ENCODE assay signal across 3 cellular contexts in the genomic region with DNA sequence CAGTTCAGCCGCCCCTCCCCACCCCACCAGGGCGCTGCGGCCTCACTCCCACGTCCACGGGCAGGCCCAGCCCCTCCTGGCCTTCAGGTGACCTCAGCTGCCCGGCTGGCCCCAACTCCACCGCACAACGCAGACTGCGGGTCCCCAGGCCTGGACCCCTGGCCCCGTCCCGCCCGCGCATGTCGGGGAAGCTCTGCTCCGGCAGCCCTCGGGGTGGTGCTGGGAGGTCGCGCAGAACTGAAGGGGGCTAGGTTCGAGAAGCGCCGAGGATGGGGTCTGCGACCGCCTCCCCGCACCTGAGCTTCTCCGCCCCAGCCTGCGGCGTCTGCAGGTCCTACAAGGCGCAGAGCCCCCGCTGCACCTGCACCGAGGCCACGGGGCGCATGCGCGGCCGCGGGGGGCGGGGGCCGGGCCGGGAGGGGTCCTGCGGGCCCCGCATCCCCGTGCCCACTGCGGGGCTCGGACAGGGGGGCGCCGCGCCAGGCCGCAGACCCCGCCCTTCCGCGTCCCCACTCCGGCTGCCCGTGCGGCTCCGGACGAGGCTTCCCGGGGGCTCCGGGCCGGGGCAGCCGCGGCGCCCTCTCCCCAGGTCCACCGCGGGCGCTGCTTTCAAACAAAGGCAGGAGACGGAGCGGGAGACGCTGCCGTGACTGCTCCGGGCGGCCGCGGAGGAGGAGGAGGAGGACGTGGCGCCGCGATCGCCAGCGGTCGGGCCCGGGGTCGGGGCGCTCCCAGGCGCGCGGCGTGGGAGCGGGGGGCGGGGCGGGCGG.
TF ChIP-seq lines count a peak whose summit lies in the region.

No MANE protein-coding gene starts in this region.

TF ChIP-seq in A549, 52 proteins besides CTCF, POLR2A, EP300 and RAD21:
- TF ChIP-seq JUNB (IDR thresholded peaks at IDR 0.05) (no peak), MAX (IDR thresholded peaks at IDR 0.05) (0 out of 2 replicates have a peak, but pooled peaks have one; percentile 1)

TF ChIP-seq in HEK293T, 16 proteins besides CTCF, POLR2A, EP300 and RAD21:
- TF ChIP-seq ELF4 (IDR thresholded peaks at IDR 0.05), result no peak
- TF ChIP-seq LEF1 (IDR thresholded peaks at IDR 0.05; ENCODE audit: borderline replicate concordance), result no peak
- TF ChIP-seq FOXA1 (IDR thresholded peaks at IDR 0.05), result no peak
- TF ChIP-seq BHLHE40 (IDR thresholded peaks at IDR 0.05; ENCODE audit: borderline replicate concordance), result no peak
- TF ChIP-seq L3MBTL2 (conservative IDR thresholded peaks at IDR 0.05), result no peak
- TF ChIP-seq FOXK2 (IDR thresholded peaks at IDR 0.05), result no peak
- TF ChIP-seq, protein P1, sequence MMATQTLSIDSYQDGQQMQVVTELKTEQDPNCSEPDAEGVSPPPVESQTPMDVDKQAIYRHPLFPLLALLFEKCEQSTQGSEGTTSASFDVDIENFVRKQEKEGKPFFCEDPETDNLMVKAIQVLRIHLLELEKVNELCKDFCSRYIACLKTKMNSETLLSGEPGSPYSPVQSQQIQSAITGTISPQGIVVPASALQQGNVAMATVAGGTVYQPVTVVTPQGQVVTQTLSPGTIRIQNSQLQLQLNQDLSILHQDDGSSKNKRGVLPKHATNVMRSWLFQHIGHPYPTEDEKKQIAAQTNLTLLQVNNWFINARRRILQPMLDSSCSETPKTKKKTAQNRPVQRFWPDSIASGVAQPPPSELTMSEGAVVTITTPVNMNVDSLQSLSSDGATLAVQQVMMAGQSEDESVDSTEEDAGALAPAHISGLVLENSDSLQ (IDR thresholded peaks at IDR 0.05), result no peak
- no peak for TF ChIP-seq TARDBP (IDR thresholded peaks at IDR 0.05)
- no peak for TF ChIP-seq ZNF384 (IDR thresholded peaks at IDR 0.05)
- TF ChIP-seq HDGF (IDR thresholded peaks at IDR 0.05; ENCODE audit: borderline replicate concordance), result no peak
- TF ChIP-seq CTBP1 (IDR thresholded peaks at IDR 0.05; ENCODE audit: borderline replicate concordance), result no peak
- TF ChIP-seq FOXM1 (IDR thresholded peaks at IDR 0.05; ENCODE audit: borderline replicate concordance), result no peak
- no peak for TF ChIP-seq SUZ12 (IDR thresholded peaks at IDR 0.05)
- no peak for TF ChIP-seq ARNT (IDR thresholded peaks at IDR 0.05)
- no peak for TF ChIP-seq SP1 (IDR thresholded peaks at IDR 0.05)
- no peak for TF ChIP-seq NFRKB (IDR thresholded peaks at IDR 0.05)

TF ChIP-seq in K562, 482 proteins besides CTCF, POLR2A, EP300 and RAD21:
- 0 out of 2 replicates have a peak, but pooled peaks have one; percentile 38 for TF ChIP-seq RBM14 (IDR thresholded peaks at IDR 0.05; ENCODE audit: borderline replicate concordance, insufficient read depth, low read depth, low read length)
- TF ChIP-seq IRF2 (CRISPR knock-in tag; IDR thresholded peaks at IDR 0.05), result no peak
- peak; percentile 29; the same call in 1 of the 2 replicates for TF ChIP-seq ZFX (CRISPR knock-in tag; IDR thresholded peaks at IDR 0.05)
- peak; percentile 31; the same call in 1 of the 2 replicates for TF ChIP-seq PHF8 (IDR thresholded peaks at IDR 0.05; ENCODE audit: borderline replicate concordance, low read length)
- peak; percentile 9 for TF ChIP-seq MEIS2 (IDR thresholded peaks at IDR 0.05; ENCODE audit: partially characterized antibody)
- 0 out of 2 replicates have a peak, but pooled peaks have one; percentile 29 for TF ChIP-seq KDM2B (CRISPR knock-in tag; IDR thresholded peaks at IDR 0.05)
- no peak for TF ChIP-seq MYNN (IDR thresholded peaks at IDR 0.05)
- TF ChIP-seq MYNN (CRISPR knock-in tag; IDR thresholded peaks at IDR 0.05), result no peak
- 0 out of 2 replicates have a peak, but pooled peaks have one; percentile 14 for TF ChIP-seq STAG1 (CRISPR knock-in tag; IDR thresholded peaks at IDR 0.05; ENCODE audit: borderline replicate concordance)
- peak; percentile 87 to 89 for TF ChIP-seq NRF1 (conservative IDR thresholded peaks at IDR 0.05 in 1 of 2, IDR thresholded peaks at IDR 0.05 in 1 of 2)
- TF ChIP-seq SAFB (IDR thresholded peaks at IDR 0.05; ENCODE audit: borderline replicate concordance, low read depth, low read length), result peak; percentile 59; the same call in 1 of the 2 replicates
- TF ChIP-seq PTRF (tag; IDR thresholded peaks at IDR 0.05), result no peak
- TF ChIP-seq ZBTB7A (IDR thresholded peaks at IDR 0.05; ENCODE audit: borderline replicate concordance, control insufficient read depth, low read depth, low read length), result peak; percentile 46; the same call in 1 of the 2 replicates
- TF ChIP-seq TFAP4 (CRISPR knock-in tag; IDR thresholded peaks at IDR 0.05; ENCODE audit: borderline replicate concordance), result 0 out of 2 replicates have a peak, but pooled peaks have one; percentile 16
- peak; percentile 22 for TF ChIP-seq RBBP5 (IDR thresholded peaks at IDR 0.05; ENCODE audit: borderline replicate concordance, insufficient read depth, low read length, poor library complexity, severe bottlenecking)
- TF ChIP-seq PCBP1 (IDR thresholded peaks at IDR 0.05; ENCODE audit: low read depth, low read length, poor library complexity, severe bottlenecking), result peak; percentile 63
- TF ChIP-seq MAZ (CRISPR knock-in tag; conservative IDR thresholded peaks at IDR 0.05 in 1 of 2, IDR thresholded peaks at IDR 0.05 in 1 of 2), result 0 out of 4 replicates have a peak, but pooled peaks of 1 of the 2 experiments have one; percentile 10
- TF ChIP-seq, protein P2, sequence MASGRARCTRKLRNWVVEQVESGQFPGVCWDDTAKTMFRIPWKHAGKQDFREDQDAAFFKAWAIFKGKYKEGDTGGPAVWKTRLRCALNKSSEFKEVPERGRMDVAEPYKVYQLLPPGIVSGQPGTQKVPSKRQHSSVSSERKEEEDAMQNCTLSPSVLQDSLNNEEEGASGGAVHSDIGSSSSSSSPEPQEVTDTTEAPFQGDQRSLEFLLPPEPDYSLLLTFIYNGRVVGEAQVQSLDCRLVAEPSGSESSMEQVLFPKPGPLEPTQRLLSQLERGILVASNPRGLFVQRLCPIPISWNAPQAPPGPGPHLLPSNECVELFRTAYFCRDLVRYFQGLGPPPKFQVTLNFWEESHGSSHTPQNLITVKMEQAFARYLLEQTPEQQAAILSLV (tag; IDR thresholded peaks at IDR 0.05), result no peak
- TF ChIP-seq FOXO4 (CRISPR knock-in tag; IDR thresholded peaks at IDR 0.05), result no peak
- TF ChIP-seq ZBTB11 (CRISPR knock-in tag; IDR thresholded peaks at IDR 0.05), result 0 out of 6 replicates have a peak, but pooled peaks of 1 of the 3 experiments have one; percentile 19
TF ChIP-seq in K562: peak in this region for 14.
